In genomic region chr2:12718662-12719399, GRCh38 we compare ENCODE assay signal across 1 cellular context.
TF ChIP-seq lines count a peak whose summit lies in the region.

No MANE protein-coding gene starts in this region.

TF ChIP-seq in SK-N-SH treated with all-trans-retinoic acid at 6 μM for 48 hours, 23 proteins besides CTCF, POLR2A, EP300 and RAD21 (continued from another document):
- TF ChIP-seq TSHZ2 (CRISPR knock-in tag; IDR thresholded peaks at IDR 0.05): no peak
